In the genomic region with DNA sequence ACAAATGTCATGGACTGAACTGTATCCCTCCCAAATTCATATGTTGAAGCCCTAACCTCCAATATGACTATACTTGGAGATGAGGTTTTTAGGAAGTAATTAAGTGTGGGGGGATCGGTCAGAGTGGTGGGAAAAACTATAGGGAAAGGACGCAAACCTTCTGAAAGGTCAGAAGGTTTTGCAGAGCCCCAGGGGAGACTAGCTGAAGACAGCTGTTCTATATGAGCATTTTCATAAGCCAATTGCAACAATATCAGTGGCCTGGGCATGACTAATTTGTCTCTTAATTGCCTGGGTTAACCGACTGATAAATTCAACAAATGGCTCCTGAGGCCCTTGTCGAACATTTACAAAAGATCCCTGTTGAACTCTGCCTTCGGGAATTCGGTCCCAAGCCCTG, we compare ENCODE assay signal across 11 cellular contexts. TPM values are rescaled to one million over a fixed set of nuclear protein-coding genes. Genes with fewer than 3 reads are reported as not detected.
"Had no signal": no experiment of that assay in that cellular context is flagged by ENCODE, and none has a peak within 500 bp of the region (broad histone marks: within the 10 kb centered on the region; RNA-seq: fewer than 3 reads in every experiment).

No MANE protein-coding gene starts in this region.

RNA-seq across cellular contexts. Expression of gene TCP11, which starts 35.1 kb away (rescaled TPM):
- total RNA-seq: naive thymus-derived CD4-positive, alpha-beta T cell; natural killer cell; progenitor cell of endocrine pancreas; psoas muscle; right atrium auricular region; sciatic nerve; subcutaneous adipose tissue; thoracic aorta; ureter; vagina had no signal
- polyA plus RNA-seq: naive thymus-derived CD4-positive, alpha-beta T cell; neural cell had no signal
